ENCODE assay signal across 32 cellular contexts in the genomic region with DNA sequence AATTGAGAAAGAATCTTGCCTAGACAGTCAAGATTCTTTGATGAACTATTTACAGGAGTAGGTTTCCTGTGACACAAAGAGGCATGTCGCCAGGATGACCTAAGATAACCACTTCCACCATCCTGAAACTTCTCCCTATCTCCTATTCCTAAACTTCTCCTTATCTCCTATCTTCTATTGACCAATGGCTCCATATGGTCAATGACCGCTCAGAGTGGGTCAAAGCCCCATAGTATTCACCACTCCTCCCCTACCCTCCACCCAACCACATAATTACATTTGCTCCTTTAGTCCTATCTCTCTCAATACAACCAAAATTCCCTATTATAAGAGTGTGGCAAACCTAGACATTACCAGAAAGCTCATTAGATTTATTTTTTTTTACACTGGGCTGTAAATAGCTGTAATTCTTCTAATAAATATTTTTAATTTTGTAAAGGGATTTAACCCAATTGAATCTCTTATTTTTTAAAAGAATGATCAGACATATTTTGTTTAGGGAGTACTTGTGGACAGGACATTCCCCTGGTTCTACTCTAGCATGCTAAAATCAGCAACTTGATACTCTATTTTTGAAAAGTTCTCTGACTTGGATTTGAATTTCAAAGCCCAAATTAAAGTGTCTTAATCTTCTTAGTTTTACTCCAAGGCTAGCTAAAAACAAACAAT.
"Had no signal": no experiment of that assay in that cellular context is flagged by ENCODE, and none has a peak within 500 bp of the region (broad histone marks: within the 10 kb centered on the region; RNA-seq: fewer than 3 reads in every experiment).

No MANE protein-coding gene starts in this region.

- H3K27ac ChIP-seq: adrenal gland, breast epithelium, cardiac muscle cell, colonic mucosa, epithelial cell of prostate, esophagus squamous epithelium, gastroesophageal sphincter, heart right ventricle, VCaP had no signal

- H3K4me1 ChIP-seq: adrenal gland, breast epithelium, colonic mucosa, esophagus squamous epithelium, gastroesophageal sphincter, heart right ventricle had no signal

- H3K4me3 Mint-ChIP-seq: activated B cell treated with CpG ODN at 0.5 μM for 24 hours; activated CD4-positive, alpha-beta memory T cell treated with anti-CD3 and anti-CD28 coated beads for 36 hours; activated CD8-positive, alpha-beta memory T cell treated with anti-CD3 and anti-CD28 coated beads, Interleukin-2, amount 10 ng/mL, durations not matched to agents 7 days and 5 days; activated CD8-positive, alpha-beta T cell treated with anti-CD3 and anti-CD28 coated beads, Interleukin-2, amount 10 ng/mL, durations not matched to agents 7 days and 5 days; activated naive CD4-positive, alpha-beta T cell treated with anti-CD3 and anti-CD28 coated beads for 36 hours; activated naive CD4-positive, alpha-beta T cell treated with anti-CD3 and anti-CD28 coated beads, Interleukin-2, amount 50 U/mL, for 24 hours; activated naive CD8-positive, alpha-beta T cell treated with anti-CD3 and anti-CD28 coated beads for 36 hours; activated naive CD8-positive, alpha-beta T cell treated with anti-CD3 and anti-CD28 coated beads, Interleukin-2, amount 50 U/mL, for 24 hours; activated T-helper 1 cell treated with anti-CD3 and anti-CD28 coated beads, Interleukin-12 subunit alpha, Interleukin-12 subunit beta, Interleukin-2, Interleukin-4 antibody, amounts not matched to agents 30 ng/mL and 10 ng/mL and 1 ng/mL, durations not matched to agents 14 hours and 24 hours and 36 hours; brain; T-helper 1 cell treated with Interleukin-12 subunit alpha and Interleukin-12 subunit beta and Interleukin-4 antibody, amounts not matched to agents 30 μg/mL and 1 μg/mL, for 36 hours had no signal

- H3K4me3 ChIP-seq: adrenal gland, breast epithelium, cardiac muscle cell, colonic mucosa, esophagus squamous epithelium, gastroesophageal sphincter, heart right ventricle had no signal

- ATAC-seq: activated CD4-positive, CD25-positive, alpha-beta regulatory T cell treated with anti-CD3 and anti-CD28 coated beads, Interleukin-2, amount 50 U/mL, for 24 hours; activated CD8-positive, alpha-beta memory T cell treated with anti-CD3 and anti-CD28 coated beads, Interleukin-2, amount 10 ng/mL, durations not matched to agents 7 days and 5 days; activated CD8-positive, alpha-beta T cell treated with anti-CD3 and anti-CD28 coated beads, Interleukin-2, amount 10 ng/mL, durations not matched to agents 7 days and 5 days; activated naive CD8-positive, alpha-beta T cell treated with anti-CD3 and anti-CD28 coated beads, Interleukin-2, amount 50 U/mL, for 24 hours; gastroesophageal sphincter had no signal

- H3K9me3 ChIP-seq: adrenal gland, colonic mucosa had no signal

- H3K9me3 Mint-ChIP-seq: activated naive CD4-positive, alpha-beta T cell treated with anti-CD3 and anti-CD28 coated beads, Interleukin-2, amount 50 U/mL, for 24 hours; activated T-helper 2 cell treated with anti-CD3 and anti-CD28 coated beads, Interferon-gamma antibody, Interleukin-2, Interleukin-4, amounts not matched to agents 10 μg/mL and 5 μg/mL and 100 μg/mL, durations not matched to agents 14 hours and 24 hours and 36 hours had no signal

- H3K36me3 ChIP-seq: adrenal gland, breast epithelium, cardiac muscle cell, colonic mucosa, esophagus squamous epithelium, gastroesophageal sphincter, heart right ventricle had no signal

- H3K36me3 Mint-ChIP-seq: activated CD4-positive, alpha-beta memory T cell treated with anti-CD3 and anti-CD28 coated beads for 36 hours; activated CD8-positive, alpha-beta memory T cell treated with anti-CD3 and anti-CD28 coated beads, Interleukin-2, amount 10 ng/mL, durations not matched to agents 7 days and 5 days; activated naive CD4-positive, alpha-beta T cell treated with anti-CD3 and anti-CD28 coated beads, Interleukin-2, amount 50 U/mL, for 24 hours; activated naive CD8-positive, alpha-beta T cell treated with anti-CD3 and anti-CD28 coated beads for 36 hours had no signal

- H3K27ac Mint-ChIP-seq: activated B cell treated with CpG ODN at 0.5 μM for 24 hours; activated CD4-positive, alpha-beta memory T cell treated with anti-CD3 and anti-CD28 coated beads for 36 hours; activated CD8-positive, alpha-beta memory T cell treated with anti-CD3 and anti-CD28 coated beads, Interleukin-2, amount 10 ng/mL, durations not matched to agents 7 days and 5 days; activated CD8-positive, alpha-beta T cell treated with anti-CD3 and anti-CD28 coated beads, Interleukin-2, amount 10 ng/mL, durations not matched to agents 7 days and 5 days; activated naive CD4-positive, alpha-beta T cell treated with anti-CD3 and anti-CD28 coated beads for 36 hours; activated naive CD4-positive, alpha-beta T cell treated with anti-CD3 and anti-CD28 coated beads, Interleukin-2, amount 50 U/mL, for 24 hours; activated naive CD8-positive, alpha-beta T cell treated with anti-CD3 and anti-CD28 coated beads for 36 hours; activated naive CD8-positive, alpha-beta T cell treated with anti-CD3 and anti-CD28 coated beads, Interleukin-2, amount 50 U/mL, for 24 hours; activated T-helper 1 cell treated with anti-CD3 and anti-CD28 coated beads, Interleukin-12 subunit alpha, Interleukin-12 subunit beta, Interleukin-2, Interleukin-4 antibody, amounts not matched to agents 30 ng/mL and 10 ng/mL and 1 ng/mL, durations not matched to agents 14 hours and 24 hours and 36 hours; activated T-helper 2 cell treated with anti-CD3 and anti-CD28 coated beads, Interferon-gamma antibody, Interleukin-2, Interleukin-4, amounts not matched to agents 10 μg/mL and 5 μg/mL and 100 μg/mL, durations not matched to agents 14 hours and 24 hours and 36 hours; T-helper 1 cell treated with Interleukin-12 subunit alpha and Interleukin-12 subunit beta and Interleukin-4 antibody, amounts not matched to agents 30 μg/mL and 1 μg/mL, for 36 hours had no signal

- H3K27me3 Mint-ChIP-seq: activated B cell treated with CpG ODN at 0.5 μM for 24 hours; activated CD4-positive, alpha-beta memory T cell treated with anti-CD3 and anti-CD28 coated beads for 36 hours; activated CD8-positive, alpha-beta memory T cell treated with anti-CD3 and anti-CD28 coated beads, Interleukin-2, amount 10 ng/mL, durations not matched to agents 7 days and 5 days; activated naive CD4-positive, alpha-beta T cell treated with anti-CD3 and anti-CD28 coated beads, Interleukin-2, amount 50 U/mL, for 24 hours; activated naive CD8-positive, alpha-beta T cell treated with anti-CD3 and anti-CD28 coated beads for 36 hours; activated naive CD8-positive, alpha-beta T cell treated with anti-CD3 and anti-CD28 coated beads, Interleukin-2, amount 50 U/mL, for 24 hours had no signal

- DNase-seq: activated B cell treated with CpG ODN at 0.5 μM for 24 hours; activated CD4-positive, alpha-beta memory T cell treated with anti-CD3 and anti-CD28 coated beads for 36 hours; activated CD4-positive, alpha-beta T cell treated with anti-CD3 and anti-CD28 coated beads for 48 hours; activated CD8-positive, alpha-beta memory T cell treated with anti-CD3 and anti-CD28 coated beads, Interleukin-2, amount 10 ng/mL, durations not matched to agents 7 days and 5 days; activated CD8-positive, alpha-beta memory T cell treated with anti-CD3 and anti-CD28 coated beads, Interleukin-2, amount 50 U/mL, for 4 hours; activated CD8-positive, alpha-beta T cell treated with anti-CD3 and anti-CD28 coated beads, Interleukin-2, amount 10 ng/mL, durations not matched to agents 7 days and 5 days; activated effector memory CD4-positive, alpha-beta T cell treated with anti-CD3 and anti-CD28 coated beads, Interleukin-2, amount 50 U/mL, for 16 hours; activated naive CD4-positive, alpha-beta T cell treated with anti-CD3 and anti-CD28 coated beads for 36 hours; activated naive CD8-positive, alpha-beta T cell treated with anti-CD3 and anti-CD28 coated beads for 36 hours; activated naive CD8-positive, alpha-beta T cell treated with anti-CD3 and anti-CD28 coated beads, Interleukin-2, amount 50 U/mL, for 24 hours; activated T-cell treated with anti-CD3 and anti-CD28 coated beads, Interleukin-2, amount 50 U/mL, for 1 hour; activated T-cell treated with anti-CD3 and anti-CD28 coated beads, Interleukin-2, amount 50 U/mL, for 48 hours; central memory CD4-positive, alpha-beta T cell; cerebellar nuclear complex; colonic mucosa; effector CD8-positive, alpha-beta T cell; esophagus squamous epithelium; foreskin melanocyte; T-helper 9 cell had no signal

- H3K27me3 ChIP-seq: adrenal gland, breast epithelium, cardiac muscle cell, colonic mucosa, esophagus squamous epithelium, gastroesophageal sphincter, heart right ventricle had no signal

- H3K4me1 Mint-ChIP-seq: activated B cell treated with CpG ODN at 0.5 μM for 24 hours; activated CD8-positive, alpha-beta memory T cell treated with anti-CD3 and anti-CD28 coated beads, Interleukin-2, amount 10 ng/mL, durations not matched to agents 7 days and 5 days; activated naive CD4-positive, alpha-beta T cell treated with anti-CD3 and anti-CD28 coated beads, Interleukin-2, amount 50 U/mL, for 24 hours; activated naive CD8-positive, alpha-beta T cell treated with anti-CD3 and anti-CD28 coated beads for 36 hours; activated naive CD8-positive, alpha-beta T cell treated with anti-CD3 and anti-CD28 coated beads, Interleukin-2, amount 50 U/mL, for 24 hours had no signal
